16 cellular contexts compared by ENCODE assay signal in genomic region chr19:54312436-54313362, GRCh38. TPM values are rescaled to one million over a fixed set of nuclear protein-coding genes. Genes with fewer than 3 reads are reported as not detected.
DNase-seq lines count a peak whose midpoint lies in the region; ATAC-seq and TF ChIP-seq lines count a peak whose summit lies in the region.
"Had no signal": no experiment of that assay in that cellular context is flagged by ENCODE, and none has a peak within 500 bp of the region (broad histone marks: within the 10 kb centered on the region; RNA-seq: fewer than 3 reads in every experiment).

Gene LILRA5 (minus strand): TSS chr19:54313166. CDS start chr19:54313019, 147 bp downstream.

- H3K9me3 ChIP-seq in Karpas-422 (ENCODE audit: low read length) (no peaks in the 10 kb centered on the region), heart right ventricle (no peaks in the 10 kb centered on the region)

- no peaks in the 10 kb centered on the region for H3K9me2 ChIP-seq in Karpas-422 (replicated peaks; ENCODE audit: insufficient read depth, low read length)

- DNase-seq in Karpas-422, result peak; percentile 71
- peak; percentile 50 for DNase-seq in SIG-M5 (lab: John Stamatoyannopoulos, UW)
- DNase-seq in heart right ventricle, result peak; percentile 19 to 38
- peak; percentile 33 for DNase-seq in pons (ENCODE audit: low spot score)
- no peak for DNase-seq in NCI-H526 treated with DMSO at 0.1 percent for 48 hours (lab: John Stamatoyannopoulos, UW)
- no peak for DNase-seq in COR-L47 (lab: John Stamatoyannopoulos, UW)
- no peak for DNase-seq in NCI-H2196 (lab: John Stamatoyannopoulos, UW; ENCODE audit: unreplicated experiment)
- DNase-seq: activated naive CD8-positive, alpha-beta T cell treated with anti-CD3 and anti-CD28 coated beads for 36 hours; EL; NCI-H1694; NCI-H526; stimulated activated CD4-positive, alpha-beta T cell treated with anti-CD3 and anti-CD28 coated beads, Interleukin-4, amount 100 ng/mL, for 24 hours had no signal

- WGBS in heart right ventricle, 2 donors, result 48 to 49% methylated on average over 13 of the region's 13 CpGs

- no peak within 1 kb of the TSS for H3K27ac ChIP-seq in Karpas-422 (ENCODE audit: low read length)
- H3K27ac ChIP-seq in heart right ventricle, result peak within 1 kb of the TSS in 2 of 10 donors; percentile 40 to 87

- H3K4me3 ChIP-seq in Karpas-422 (ENCODE audit: low read length) (no peak within 1 kb of the TSS), heart right ventricle (peak within 1 kb of the TSS in 1 of 10 donors; percentile 39)

- H3K27me3 ChIP-seq in Karpas-422 (ENCODE audit: low read length) (no peaks in the 10 kb centered on the region), heart right ventricle (peaks cover 0 to 47% (median 39%) of the 10 kb centered on the region in 7 donors)

- TF ChIP-seq CTCF in heart right ventricle (IDR thresholded peaks at IDR 0.05), result no peak

- H3K4me1 ChIP-seq in Karpas-422 (ENCODE audit: low read length), result no peaks in the 10 kb centered on the region; the same call in 1 of the 2 replicates
- H3K4me1 ChIP-seq in heart right ventricle, result peaks cover 0 to 21% (median 0%) of the 10 kb centered on the region in 9 donors

- no peak within 1 kb of the TSS for H3K9ac ChIP-seq in Karpas-422 (ENCODE audit: low read length)

- no peak within 1 kb of the TSS for H2AFZ ChIP-seq in Karpas-422 (ENCODE audit: low read length)

- intact Hi-C loops in heart right ventricle (cut with DNase I), result no loop called here

- ATAC-seq in heart right ventricle (peak; percentile 43 to 80 (median 70)), HG03025 (IDR thresholded peaks at IDR 0.05; ENCODE audit: low FRiP score, unreplicated experiment) (no peak)

- H3K36me3 ChIP-seq in Karpas-422 (ENCODE audit: insufficient read depth, low read length) (no peaks in the 10 kb centered on the region), heart right ventricle (peaks cover 0 to 7% (median 0%) of the 10 kb centered on the region in 9 donors)

- no peaks in the 10 kb centered on the region for H4K20me1 ChIP-seq in Karpas-422 (ENCODE audit: insufficient read depth, low read depth, low read length)

- H3K79me2 ChIP-seq in Karpas-422 (ENCODE audit: low read length), result no peaks in the 10 kb centered on the region

- no peak within 1 kb of the TSS for H3K4me2 ChIP-seq in Karpas-422 (ENCODE audit: low read depth, low read length, poor library complexity, severe bottlenecking)

RNA-seq across cellular contexts. Expression of gene LILRA5, which starts in this region (rescaled TPM):
- total RNA-seq in Karpas-422 (2014; rRNA removed; shearing (Covaris generic); ENCODE audit: low replicate concordance), result not detected in 2 replicates
- total RNA-seq in heart right ventricle, result 1 to 10 TPM in 6 of 10 donors, under 1 TPM in 4; 0.26 to 8.5 (median 1.3) TPM
- 1 to 10 TPM in 1 of 2 donors, under 1 TPM in 1; 0.37 to 3.7 TPM for polyA plus RNA-seq in heart right ventricle
- total RNA-seq: activated naive CD8-positive, alpha-beta T cell treated with anti-CD3 and anti-CD28 coated beads for 36 hours; myocyte; renal cortical epithelial cell had no signal
- polyA plus RNA-seq: BJ had no signal

Comparison
In these comparisons a context has a peak if more than half of its experiments do, and no peak if none do; other contexts are left out.
1. Peak in DNase-seq in Karpas-422; RNA of the gene not detected or under 1 TPM.
2. DNase-seq: peak in SIG-M5 (single experiment), heart right ventricle (2 of 2) and pons (single experiment); none in NCI-H526 treated with DMSO at 0.1 percent for 48 hours (single experiment), COR-L47 (single experiment) and NCI-H2196 (single experiment).